8 cellular contexts compared by ENCODE assay signal in the genomic region with DNA sequence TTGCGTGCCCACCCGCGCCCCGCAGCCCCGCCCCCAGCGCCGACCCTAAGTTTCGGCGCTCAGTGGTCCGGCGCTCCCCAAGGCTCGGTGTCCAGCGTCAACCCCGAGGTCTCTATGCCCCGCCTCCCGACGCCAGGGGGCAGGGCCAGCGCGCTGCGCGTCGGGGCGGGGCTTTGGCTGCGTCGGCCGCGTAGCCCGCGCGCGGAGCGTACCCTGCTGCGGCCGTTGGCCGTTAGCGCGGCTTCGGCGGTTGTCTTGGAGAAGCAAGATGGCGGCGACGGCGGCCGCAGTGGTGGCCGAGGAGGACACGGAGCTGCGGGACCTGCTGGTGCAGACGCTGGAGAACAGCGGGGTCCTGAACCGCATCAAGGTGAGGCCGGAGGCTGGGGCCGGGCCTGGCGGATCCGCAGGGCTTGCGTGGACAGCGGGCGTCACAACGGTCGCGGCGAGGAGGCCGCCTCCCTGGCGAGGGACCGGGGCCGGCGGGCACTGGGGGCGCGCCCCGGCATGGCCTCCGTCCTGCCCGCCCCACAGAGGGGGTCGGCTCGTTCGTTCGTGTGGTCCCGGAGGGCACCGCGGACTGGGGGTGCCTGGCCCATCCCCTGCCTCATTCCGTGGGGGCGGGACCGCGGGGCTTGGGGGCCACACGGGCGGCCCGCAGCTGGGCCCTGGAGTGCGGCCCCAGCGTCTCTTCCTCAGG. TPM values are rescaled to one million over a fixed set of nuclear protein-coding genes. Genes with fewer than 3 reads are reported as not detected.
DNase-seq lines count a peak whose midpoint lies in the region; ATAC-seq and TF ChIP-seq lines count a peak whose summit lies in the region.

A gene with protein sequence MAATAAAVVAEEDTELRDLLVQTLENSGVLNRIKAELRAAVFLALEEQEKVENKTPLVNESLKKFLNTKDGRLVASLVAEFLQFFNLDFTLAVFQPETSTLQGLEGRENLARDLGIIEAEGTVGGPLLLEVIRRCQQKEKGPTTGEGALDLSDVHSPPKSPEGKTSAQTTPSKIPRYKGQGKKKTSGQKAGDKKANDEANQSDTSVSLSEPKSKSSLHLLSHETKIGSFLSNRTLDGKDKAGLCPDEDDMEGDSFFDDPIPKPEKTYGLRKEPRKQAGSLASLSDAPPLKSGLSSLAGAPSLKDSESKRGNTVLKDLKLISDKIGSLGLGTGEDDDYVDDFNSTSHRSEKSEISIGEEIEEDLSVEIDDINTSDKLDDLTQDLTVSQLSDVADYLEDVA (plus strand): TSS at position 253 of the 700 bp plus-strand sequence. CDS start 16 bp downstream, at position 269.

- H3F3A ChIP-seq in neural cell (ENCODE audit: insufficient read depth, low read length, poor library complexity, severe bottlenecking) = no peaks in the 10 kb centered on the region

- peak; percentile 21 for TF ChIP-seq EP300 in neural cell (conservative IDR thresholded peaks at IDR 0.05; ENCODE audit: poor library complexity, severe bottlenecking)

- H3K4me3 ChIP-seq in H7 (ENCODE audit: insufficient read depth, low read depth, low read length) = peak within 1 kb of the TSS; percentile 87
- H3K4me3 ChIP-seq in fibroblast of villous mesenchyme (ENCODE audit: low read depth, low read length) = peak within 1 kb of the TSS; percentile 95
- peak within 1 kb of the TSS; percentile 99 for H3K4me3 ChIP-seq in neural cell (ENCODE audit: low read length)

- H3K36me3 ChIP-seq in H7 (replicated peaks; ENCODE audit: control insufficient read depth, insufficient read depth, low read length) = peaks cover 6% of the 10 kb centered on the region
- no peaks in the 10 kb centered on the region for H3K36me3 ChIP-seq in neural cell (ENCODE audit: insufficient read depth, low read length)

- peak within 1 kb of the TSS; percentile 0 for H2AFZ ChIP-seq in neural cell (ENCODE audit: low read depth, low read length)

- peak; percentile 54 for TF ChIP-seq RAD21 in neural cell (conservative IDR thresholded peaks at IDR 0.05)

- H3K27me3 Mint-ChIP-seq in stimulated activated naive CD8-positive, alpha-beta T cell treated with anti-CD3 and anti-CD28 coated beads, Interleukin-15, amount 100 ng/mL, for 72 hours = no peaks in the 10 kb centered on the region

- peak within 1 kb of the TSS; percentile 49 for H3K27ac ChIP-seq in neural cell (ENCODE audit: low read length)

- H3K9me2 ChIP-seq in neural cell (ENCODE audit: insufficient read depth, low read length) = no peaks in the 10 kb centered on the region

- peaks cover 3% of the 10 kb centered on the region for H3K9me3 ChIP-seq in neural cell (ENCODE audit: low read length)

- no peak for TF ChIP-seq CTCF in fibroblast of villous mesenchyme (IDR thresholded peaks at IDR 0.05; ENCODE audit: insufficient read depth, low read depth, low read length)
- TF ChIP-seq CTCF in neural cell (IDR thresholded peaks at IDR 0.05; ENCODE audit: poor library complexity, severe bottlenecking) = peak; percentile 27

- no peaks in the 10 kb centered on the region for H3K9me3 Mint-ChIP-seq in stimulated activated naive CD8-positive, alpha-beta T cell treated with anti-CD3 and anti-CD28 coated beads, Interleukin-15, amount 100 ng/mL, for 72 hours

- ATAC-seq in stimulated activated naive CD8-positive, alpha-beta T cell treated with anti-CD3 and anti-CD28 coated beads, Interleukin-15, amount 100 ng/mL, for 72 hours = peak; percentile 94

- peak within 1 kb of the TSS; percentile 88 to 90 for H3K4me3 Mint-ChIP-seq in stimulated activated naive CD8-positive, alpha-beta T cell treated with anti-CD3 and anti-CD28 coated beads, Interleukin-15, amount 100 ng/mL, for 72 hours

- H3K4me2 ChIP-seq in neural cell (ENCODE audit: low read length) = peak within 1 kb of the TSS; percentile 98

- no peaks in the 10 kb centered on the region for H4K20me1 ChIP-seq in neural cell (ENCODE audit: insufficient read depth)

- peaks cover 30% of the 10 kb centered on the region for H3K4me1 Mint-ChIP-seq in stimulated activated naive CD8-positive, alpha-beta T cell treated with anti-CD3 and anti-CD28 coated beads, Interleukin-15, amount 100 ng/mL, for 72 hours

- H3K9ac ChIP-seq in neural cell (ENCODE audit: low read length) = peak within 1 kb of the TSS; percentile 78

- no peaks in the 10 kb centered on the region; the same call in 1 of the 2 replicates for H3K27me3 ChIP-seq in H7 (ENCODE audit: control insufficient read depth, insufficient read depth, low read length)
- H3K27me3 ChIP-seq in neural cell (ENCODE audit: insufficient read depth, low read depth, low read length) = no peaks in the 10 kb centered on the region

- H3K79me2 ChIP-seq in neural cell (replicated peaks; ENCODE audit: insufficient read depth, low read length) = peaks cover 50% of the 10 kb centered on the region

- peak within 1 kb of the TSS; percentile 93 for H3K27ac Mint-ChIP-seq in stimulated activated naive CD8-positive, alpha-beta T cell treated with anti-CD3 and anti-CD28 coated beads, Interleukin-15, amount 100 ng/mL, for 72 hours

- DNase-seq in EH (ENCODE audit: low read depth) = peak; percentile 97
- peak; percentile 98 for DNase-seq in H7
- peak; percentile 94 for DNase-seq in M059J (ENCODE audit: low read depth)
- peak; percentile 87 to 91 for DNase-seq in SHP77 (lab: John Stamatoyannopoulos, UW)
- DNase-seq in activated effector memory CD4-positive, alpha-beta T cell treated with anti-CD3 and anti-CD28 coated beads, Interleukin-2, amount 50 U/mL, for 16 hours = peak; percentile 95
- peak; percentile 96 for DNase-seq in fibroblast of villous mesenchyme (ENCODE audit: low read depth)
- peak; percentile 92 to 95 for DNase-seq in stimulated activated naive CD8-positive, alpha-beta T cell treated with anti-CD3 and anti-CD28 coated beads, Interleukin-15, amount 100 ng/mL, for 72 hours

TF ChIP-seq in neural cell, 6 proteins besides CTCF, POLR2A, EP300 and RAD21:
- TF ChIP-seq EZH2 (IDR thresholded peaks at IDR 0.05; ENCODE audit: borderline replicate concordance, insufficient read depth, low read length, poor library complexity, severe bottlenecking) (no peak), POLR2AphosphoS5 (IDR thresholded peaks at IDR 0.05) (no peak), SMC3 (conservative IDR thresholded peaks at IDR 0.05; ENCODE audit: poor library complexity) (peak; percentile 48), MXI1 (conservative IDR thresholded peaks at IDR 0.05; ENCODE audit: poor library complexity, severe bottlenecking) (peak; percentile 74), TAF1 (IDR thresholded peaks at IDR 0.05; ENCODE audit: low read depth) (peak; percentile 43)
- TF ChIP-seq, protein P1, sequence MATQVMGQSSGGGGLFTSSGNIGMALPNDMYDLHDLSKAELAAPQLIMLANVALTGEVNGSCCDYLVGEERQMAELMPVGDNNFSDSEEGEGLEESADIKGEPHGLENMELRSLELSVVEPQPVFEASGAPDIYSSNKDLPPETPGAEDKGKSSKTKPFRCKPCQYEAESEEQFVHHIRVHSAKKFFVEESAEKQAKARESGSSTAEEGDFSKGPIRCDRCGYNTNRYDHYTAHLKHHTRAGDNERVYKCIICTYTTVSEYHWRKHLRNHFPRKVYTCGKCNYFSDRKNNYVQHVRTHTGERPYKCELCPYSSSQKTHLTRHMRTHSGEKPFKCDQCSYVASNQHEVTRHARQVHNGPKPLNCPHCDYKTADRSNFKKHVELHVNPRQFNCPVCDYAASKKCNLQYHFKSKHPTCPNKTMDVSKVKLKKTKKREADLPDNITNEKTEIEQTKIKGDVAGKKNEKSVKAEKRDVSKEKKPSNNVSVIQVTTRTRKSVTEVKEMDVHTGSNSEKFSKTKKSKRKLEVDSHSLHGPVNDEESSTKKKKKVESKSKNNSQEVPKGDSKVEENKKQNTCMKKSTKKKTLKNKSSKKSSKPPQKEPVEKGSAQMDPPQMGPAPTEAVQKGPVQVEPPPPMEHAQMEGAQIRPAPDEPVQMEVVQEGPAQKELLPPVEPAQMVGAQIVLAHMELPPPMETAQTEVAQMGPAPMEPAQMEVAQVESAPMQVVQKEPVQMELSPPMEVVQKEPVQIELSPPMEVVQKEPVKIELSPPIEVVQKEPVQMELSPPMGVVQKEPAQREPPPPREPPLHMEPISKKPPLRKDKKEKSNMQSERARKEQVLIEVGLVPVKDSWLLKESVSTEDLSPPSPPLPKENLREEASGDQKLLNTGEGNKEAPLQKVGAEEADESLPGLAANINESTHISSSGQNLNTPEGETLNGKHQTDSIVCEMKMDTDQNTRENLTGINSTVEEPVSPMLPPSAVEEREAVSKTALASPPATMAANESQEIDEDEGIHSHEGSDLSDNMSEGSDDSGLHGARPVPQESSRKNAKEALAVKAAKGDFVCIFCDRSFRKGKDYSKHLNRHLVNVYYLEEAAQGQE (IDR thresholded peaks at IDR 0.05; ENCODE audit: borderline replicate concordance) = no peak

RNA-seq across cellular contexts. Expression of the gene that starts here (rescaled TPM):
- total RNA-seq in H7 (2014; rRNA removed; shearing (Covaris generic)) = 14.8 and 16.8 TPM in 2 replicates
- 30.8 and 37.2 TPM in 2 replicates for total RNA-seq in M059J (2014; rRNA removed; shearing (Covaris generic))
- total RNA-seq in fibroblast of villous mesenchyme = 19.3 and 37.6 TPM in 2 replicates
- 68.1 and 78.2 TPM in 2 replicates for polyA plus RNA-seq in neural cell
- 45.5 and 47.0 TPM in 2 replicates for polyA minus RNA-seq in neural cell

Comparison
In these comparisons a context has a peak if more than half of its experiments do, and no peak if none do; other contexts are left out.
1. Peak in every context shown above with its lines: DNase-seq, ATAC-seq, H3K4me3 ChIP-seq and H3K27ac ChIP-seq.